22 cellular contexts compared by ENCODE assay signal in the genomic region with DNA sequence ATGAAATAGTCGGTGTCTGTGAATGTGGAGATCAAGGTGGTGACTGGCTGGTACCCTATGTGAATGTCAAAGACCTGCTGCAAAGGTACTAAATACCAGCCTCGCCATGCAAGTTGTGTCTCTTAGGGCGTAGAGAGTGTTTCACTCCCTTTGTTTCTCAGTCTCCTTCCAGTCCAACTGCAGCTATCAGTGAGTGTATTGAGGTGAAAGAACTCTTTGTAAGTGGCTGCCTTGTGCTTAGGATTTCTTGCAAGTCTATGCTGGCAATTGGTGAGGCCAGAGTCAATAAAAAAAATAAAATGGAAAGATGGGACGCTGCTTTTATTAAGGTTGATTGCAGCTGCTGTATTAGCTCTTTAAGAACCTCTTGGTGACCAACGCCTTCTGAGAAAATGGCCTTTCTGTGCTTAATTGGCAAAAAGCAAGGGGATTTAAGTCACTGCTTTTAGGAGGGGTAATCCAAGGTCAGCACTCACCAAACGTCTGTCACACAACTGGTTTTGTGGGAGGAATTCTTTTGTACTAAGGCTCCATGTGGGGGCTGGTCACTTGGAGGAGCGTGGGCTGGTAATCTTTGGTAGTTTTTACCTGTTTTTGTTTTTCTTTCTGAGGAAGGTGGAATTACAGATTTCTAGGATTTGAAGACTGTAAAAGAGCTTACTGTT.
A peak's percentile ranks its signal among the peaks of the same experiment; 100 is the strongest.
DNase-seq lines count a peak whose midpoint lies in the region; ATAC-seq and TF ChIP-seq lines count a peak whose summit lies in the region.
"Had no signal": no experiment of that assay in that cellular context is flagged by ENCODE, and none has a peak within 500 bp of the region (broad histone marks: within the 10 kb centered on the region; RNA-seq: fewer than 3 reads in every experiment).

No MANE protein-coding gene starts in this region.

- no peaks in the 10 kb centered on the region for H3K4me1 Mint-ChIP-seq in activated T-cell treated with anti-CD3 and anti-CD28 coated beads, Interleukin-2, amount 50 U/mL, for 72 hours (ENCODE audit: low read depth)
- H3K4me1 Mint-ChIP-seq: activated CD4-positive, alpha-beta T cell treated with anti-CD3 and anti-CD28 coated beads, Interleukin-2, amount 10 ng/mL, durations not matched to agents 7 days and 5 days; activated naive CD4-positive, alpha-beta T cell treated with anti-CD3 and anti-CD28 coated beads, Interleukin-2, amount 10 ng/mL, durations not matched to agents 7 days and 5 days; IgD-negative memory B cell had no signal

- H3K9me3 ChIP-seq in hepatocyte (ENCODE audit: low read depth): no peaks in the 10 kb centered on the region
- H3K9me3 ChIP-seq: spleen had no signal

- H3K4me3 Mint-ChIP-seq in activated T-cell treated with anti-CD3 and anti-CD28 coated beads, Interleukin-2, amount 50 U/mL, for 72 hours: no peak overlapping the region
- H3K4me3 Mint-ChIP-seq: activated CD4-positive, alpha-beta T cell treated with anti-CD3 and anti-CD28 coated beads, Interleukin-2, amount 10 ng/mL, durations not matched to agents 7 days and 5 days; activated naive CD4-positive, alpha-beta T cell treated with anti-CD3 and anti-CD28 coated beads, Interleukin-2, amount 10 ng/mL, durations not matched to agents 7 days and 5 days; IgD-negative memory B cell had no signal

- H3K36me3 ChIP-seq in hepatocyte (replicated peaks; ENCODE audit: insufficient read depth, low read depth): no peaks in the 10 kb centered on the region
- peaks cover 7% of the 10 kb centered on the region for H3K36me3 ChIP-seq in rectal smooth muscle tissue (ENCODE audit: control insufficient read depth, insufficient read depth, low read length)

- H3K4me3 ChIP-seq in hepatocyte (no peak overlapping the region), rectal smooth muscle tissue (ENCODE audit: low read length) (no peak overlapping the region)
- H3K4me3 ChIP-seq: spleen had no signal

- no peaks in the 10 kb centered on the region for H4K20me1 ChIP-seq in hepatocyte (ENCODE audit: insufficient read depth, poor library complexity, severe bottlenecking)

- H3K27ac Mint-ChIP-seq in activated T-cell treated with anti-CD3 and anti-CD28 coated beads, Interleukin-2, amount 50 U/mL, for 72 hours: no peak overlapping the region
- H3K27ac Mint-ChIP-seq: activated CD4-positive, alpha-beta T cell treated with anti-CD3 and anti-CD28 coated beads, Interleukin-2, amount 10 ng/mL, durations not matched to agents 7 days and 5 days; activated naive CD4-positive, alpha-beta T cell treated with anti-CD3 and anti-CD28 coated beads, Interleukin-2, amount 10 ng/mL, durations not matched to agents 7 days and 5 days; IgD-negative memory B cell had no signal

- H3K27me3 ChIP-seq in hepatocyte: no peaks in the 10 kb centered on the region
- H3K27me3 ChIP-seq in rectal smooth muscle tissue (ENCODE audit: control insufficient read depth, insufficient read depth, low read length): no peaks in the 10 kb centered on the region
- H3K27me3 ChIP-seq: spleen had no signal

- no peaks in the 10 kb centered on the region for H3K27me3 Mint-ChIP-seq in activated T-cell treated with anti-CD3 and anti-CD28 coated beads, Interleukin-2, amount 50 U/mL, for 72 hours (ENCODE audit: low read depth)
- H3K27me3 Mint-ChIP-seq: activated naive CD4-positive, alpha-beta T cell treated with anti-CD3 and anti-CD28 coated beads, Interleukin-2, amount 10 ng/mL, durations not matched to agents 7 days and 5 days had no signal

- DNase-seq in DMS79 (lab: John Stamatoyannopoulos, UW) (peak; percentile 49), NCI-H82 treated with DMSO at 0.1 percent for 48 hours (lab: John Stamatoyannopoulos, UW; ENCODE audit: unreplicated experiment) (peak; percentile 75), hepatocyte (ENCODE audit: low spot score) (no peak), SW480 (ENCODE audit: low spot score) (no peak), OCI-M2 (lab: John Stamatoyannopoulos, UW; ENCODE audit: unreplicated experiment) (no peak)
- no peak for DNase-seq in activated T-cell treated with anti-CD3 and anti-CD28 coated beads, Interleukin-2, amount 50 U/mL, for 72 hours
- DNase-seq in activated CD8-positive, alpha-beta memory T cell treated with anti-CD3 and anti-CD28 coated beads, Interleukin-2, amount 50 U/mL, for 4 hours: no peak
- DNase-seq: activated CD4-positive, alpha-beta T cell treated with anti-CD3 and anti-CD28 coated beads, Interleukin-2, amount 10 ng/mL, durations not matched to agents 7 days and 5 days; activated naive CD4-positive, alpha-beta T cell treated with anti-CD3 and anti-CD28 coated beads, Interleukin-2, amount 10 ng/mL, durations not matched to agents 7 days and 5 days; activated T-cell treated with anti-CD3 and anti-CD28 coated beads for 4 hours; cortex of kidney; DND-41; foreskin melanocyte; MM.1S; NCI-H345; posterior cingulate gyrus; spleen; SW 1271 had no signal

- H3K36me3 Mint-ChIP-seq in activated T-cell treated with anti-CD3 and anti-CD28 coated beads, Interleukin-2, amount 50 U/mL, for 72 hours (ENCODE audit: insufficient read depth in 2 of 2): no peaks in the 10 kb centered on the region
- H3K36me3 Mint-ChIP-seq: activated naive CD4-positive, alpha-beta T cell treated with anti-CD3 and anti-CD28 coated beads, Interleukin-2, amount 10 ng/mL, durations not matched to agents 7 days and 5 days; IgD-negative memory B cell had no signal

- H3K27ac ChIP-seq in hepatocyte (peak overlapping the region; percentile 27), rectal smooth muscle tissue (ENCODE audit: low read depth, low read length) (peak overlapping the region; percentile 27)
- H3K27ac ChIP-seq: C4-2B had no signal

- H3K4me1 ChIP-seq in hepatocyte (ENCODE audit: insufficient read depth): peaks cover 14% of the 10 kb centered on the region
- peaks cover 28% of the 10 kb centered on the region for H3K4me1 ChIP-seq in rectal smooth muscle tissue (ENCODE audit: control insufficient read depth, insufficient read depth, low read length)

- no peak for ATAC-seq in activated T-cell treated with anti-CD3 and anti-CD28 coated beads, Interleukin-2, amount 50 U/mL, for 72 hours (replicated peaks in 1 of 2)
- ATAC-seq: left lobe of liver had no signal

- 62% methylated on average over 7 of the region's 7 CpGs for WGBS in hepatocyte (ENCODE audit: low lambda C conversion rate, missing lambda C conversion rate)

- H3K4me2 ChIP-seq in hepatocyte: no peak overlapping the region

- H3K79me2 ChIP-seq in hepatocyte: peaks cover 45% of the 10 kb centered on the region

- no peak overlapping the region for H3K9ac ChIP-seq in rectal smooth muscle tissue (ENCODE audit: low read length)

- H2AFZ ChIP-seq in hepatocyte: no peak overlapping the region

- H3K9me3 Mint-ChIP-seq in activated T-cell treated with anti-CD3 and anti-CD28 coated beads, Interleukin-2, amount 50 U/mL, for 72 hours: no peaks in the 10 kb centered on the region
- H3K9me3 Mint-ChIP-seq: activated CD4-positive, alpha-beta T cell treated with anti-CD3 and anti-CD28 coated beads, Interleukin-2, amount 10 ng/mL, durations not matched to agents 7 days and 5 days; activated naive CD4-positive, alpha-beta T cell treated with anti-CD3 and anti-CD28 coated beads, Interleukin-2, amount 10 ng/mL, durations not matched to agents 7 days and 5 days had no signal

- no peak for TF ChIP-seq CTCF in hepatocyte (IDR thresholded peaks at IDR 0.05; ENCODE audit: poor library complexity)

- H3K9me2 ChIP-seq in hepatocyte (replicated peaks; ENCODE audit: insufficient read depth): no peaks in the 10 kb centered on the region

Comparison
In these comparisons a context has a peak if more than half of its experiments do, and no peak if none do; other contexts are left out.
1. DNase-seq: peak in DMS79 (single experiment) and NCI-H82 treated with DMSO at 0.1 percent for 48 hours (single experiment); none in hepatocyte (single experiment), SW480 (single experiment), OCI-M2 (single experiment), activated T-cell treated with anti-CD3 and anti-CD28 coated beads, Interleukin-2, amount 50 U/mL, for 72 hours (0 of 2) and activated CD8-positive, alpha-beta memory T cell treated with anti-CD3 and anti-CD28 coated beads, Interleukin-2, amount 50 U/mL, for 4 hours (single experiment).